In genomic region chr18:70322928-70323327, GRCh38 we compare ENCODE assay signal across 16 cellular contexts. TPM values are rescaled to one million over a fixed set of nuclear protein-coding genes. Genes with fewer than 3 reads are reported as not detected.
DNase-seq lines count a peak whose midpoint lies in the region; ATAC-seq, FAIRE-seq and TF ChIP-seq lines count a peak whose summit lies in the region.
"Had no signal": no experiment of that assay in that cellular context is flagged by ENCODE, and none has a peak within 500 bp of the region (broad histone marks: within the 10 kb centered on the region; RNA-seq: fewer than 3 reads in every experiment).

No MANE protein-coding gene starts in this region.

- H3K36me3 ChIP-seq in breast epithelium: no peaks in the 10 kb centered on the region
- peaks cover 0 to 16% (median 7%) of the 10 kb centered on the region in 4 experiments; a peak in 5 of 8 replicates for H3K36me3 ChIP-seq in H1 (ENCODE audit: control insufficient read depth in 2 of 4, insufficient read depth in 4 of 4, low read length in 3 of 4)

- no peaks in the 10 kb centered on the region for H3K4me1 ChIP-seq in breast epithelium
- peaks cover 0 to 3% (median 0%) of the 10 kb centered on the region in 4 experiments; a peak in 1 of 7 replicates for H3K4me1 ChIP-seq in H1 (replicated peaks in 1 of 4; ENCODE audit: control insufficient read depth in 3 of 4, insufficient read depth in 4 of 4, low read length in 3 of 4)
- H3K4me1 ChIP-seq: testis had no signal

- H4K91ac ChIP-seq in H1 (replicated peaks; ENCODE audit: insufficient read length, low read length): no peak overlapping the region

- TF ChIP-seq POLR2A in breast epithelium (IDR thresholded peaks at IDR 0.05): no peak
- TF ChIP-seq POLR2A in H1 (IDR thresholded peaks at IDR 0.05; ENCODE audit: control extremely low read depth in 1 of 2, low read depth in 2 of 2, low read length in 2 of 2): no peak

- peaks cover 0 to 1% of the 10 kb centered on the region in 2 experiments for H4K20me1 ChIP-seq in H1 (replicated peaks in 1 of 2; ENCODE audit: control insufficient read depth in 1 of 2, insufficient read depth in 2 of 2, low read length in 2 of 2)

- no peak overlapping the region for H2BK120ac ChIP-seq in H1 (replicated peaks; ENCODE audit: low read depth, low read length)

- WGBS in H1 (ENCODE audit: extremely low coverage in 1 of 2, insufficient coverage in 1 of 2, insufficient read length in 1 of 2, insufficient replicate concordance in 2 of 2, low coverage in 1 of 2, low lambda C conversion rate in 2 of 2, missing lambda C conversion rate in 1 of 2), 2 experiments: 88% methylated on average over 5 of the region's 5 CpGs; no CpG with 5 or more reads in 1 of the 2 experiments

- no peak overlapping the region for H3K9ac ChIP-seq in H1 (replicated peaks in 1 of 4; ENCODE audit: extremely low read depth in 1 of 4, low read depth in 3 of 4, low read length in 3 of 4)

- H3K79me2 ChIP-seq in H1 (ENCODE audit: control insufficient read depth in 1 of 2, insufficient read depth in 2 of 2, low read length in 2 of 2): peaks cover 0 to 61% of the 10 kb centered on the region in 2 experiments; a peak in 2 of 4 replicates

- H3K23ac ChIP-seq in H1 (ENCODE audit: insufficient read length): no peak overlapping the region

- no peak overlapping the region for H4K5ac ChIP-seq in H1 (ENCODE audit: insufficient read length, low read depth, low read length)

- no peak overlapping the region for H3K4me3 ChIP-seq in breast epithelium
- H3K4me3 ChIP-seq in H1 (ENCODE audit: extremely low read depth in 1 of 4, insufficient read depth in 2 of 4, low read depth in 3 of 4, low read length in 4 of 4): no peak overlapping the region
- H3K4me3 ChIP-seq: testis had no signal

- H3K36me3 Mint-ChIP-seq in MCF 10A (ENCODE audit: insufficient read depth, unreplicated experiment) (peaks cover 20% of the 10 kb centered on the region), type B pancreatic cell (peaks cover 21% of the 10 kb centered on the region)

- H3K27ac Mint-ChIP-seq in MCF 10A (ENCODE audit: low read depth, unreplicated experiment) (peak overlapping the region; percentile 27), type B pancreatic cell (peak overlapping the region; percentile 72)

- TF ChIP-seq CTCF in MCF 10A (IDR thresholded peaks at IDR 0.05; ENCODE audit: unreplicated experiment): no peak
- TF ChIP-seq CTCF in breast epithelium (IDR thresholded peaks at IDR 0.05): no peak
- no peak for TF ChIP-seq CTCF in H1 (IDR thresholded peaks at IDR 0.05; ENCODE audit: control extremely low read depth in 1 of 3, insufficient read depth in 1 of 3, low read depth in 1 of 3, low read length in 3 of 3)
- no peak for TF ChIP-seq CTCF in type B pancreatic cell (conservative IDR thresholded peaks at IDR 0.05)

- H3K27me3 ChIP-seq in breast epithelium: no peaks in the 10 kb centered on the region
- no peaks in the 10 kb centered on the region for H3K27me3 ChIP-seq in H1 (replicated peaks in 1 of 4; ENCODE audit: control insufficient read depth in 3 of 4, extremely low read depth in 1 of 4, insufficient read depth in 3 of 4, low read length in 3 of 4)
- H3K27me3 ChIP-seq: testis had no signal

- no peak overlapping the region for H4K8ac ChIP-seq in H1 (ENCODE audit: extremely low read depth, insufficient read depth, low read length)

- no peak overlapping the region for H2AFZ ChIP-seq in H1 (ENCODE audit: low read length)

- H3K27ac ChIP-seq in breast epithelium (no peak overlapping the region), H1 (ENCODE audit: low read depth, low read length) (no peak overlapping the region)
- H3K27ac ChIP-seq: testis had no signal

- H3K4me1 Mint-ChIP-seq in MCF 10A (ENCODE audit: insufficient read depth, unreplicated experiment): peaks cover 5% of the 10 kb centered on the region
- H3K4me1 Mint-ChIP-seq in type B pancreatic cell (ENCODE audit: unreplicated experiment): peaks cover 9% of the 10 kb centered on the region

- H2AK5ac ChIP-seq in H1 (ENCODE audit: low read depth, low read length): no peak overlapping the region

- H3K4me2 ChIP-seq in H1 (ENCODE audit: insufficient read depth in 1 of 2, low read depth in 2 of 2, low read length in 2 of 2): no peak overlapping the region

- peaks cover 3% of the 10 kb centered on the region; the same call in 1 of the 2 replicates for H3K79me1 ChIP-seq in H1 (ENCODE audit: low read depth, low read length)

- CTCF ChIA-PET in MCF 10A (lab: Yijun Ruan, JAX): no interaction called here
- CTCF ChIA-PET in H1 (lab: Charles Lee; ENCODE audit: partially characterized antibody): no interaction called here

- no peak for ATAC-seq in activated CD4-positive, CD25-positive, alpha-beta regulatory T cell treated with anti-CD3 and anti-CD28 coated beads, Interleukin-2, amount 50 U/mL, for 24 hours
- ATAC-seq in HG03097 (IDR thresholded peaks at IDR 0.05; ENCODE audit: low FRiP score, unreplicated experiment): no peak

- no peak for FAIRE-seq in H1 (lab: Jason Lieb, UNC)
- FAIRE-seq: A204.1, colon had no signal

- H2BK12ac ChIP-seq in H1 (ENCODE audit: low read depth, low read length): no peak overlapping the region

- H3K27me3 Mint-ChIP-seq in MCF 10A (ENCODE audit: insufficient read depth, unreplicated experiment) (no peaks in the 10 kb centered on the region), type B pancreatic cell (no peaks in the 10 kb centered on the region)

- no peak for TF ChIP-seq RAD21 in H1 (IDR thresholded peaks at IDR 0.05 in 1 of 2, conservative IDR thresholded peaks at IDR 0.05 in 1 of 2; ENCODE audit: low read depth in 2 of 2, low read length in 2 of 2)

- H3K18ac ChIP-seq in H1 (ENCODE audit: extremely low read depth, low read length): no peak overlapping the region

- POLR2A ChIA-PET in MCF 10A (lab: Yijun Ruan, JAX): interaction anchor here (0.7 to 1.7 kb wide), 2 partner anchors 12 to 22 kb away, joined by 4 read pairs; no protein-coding TSS in a partner anchor
- POLR2A ChIA-PET in H1 (lab: Charles Lee; ENCODE audit: partially characterized antibody): no interaction called here

- H3K9me3 ChIP-seq in breast epithelium: no peaks in the 10 kb centered on the region
- no peaks in the 10 kb centered on the region for H3K9me3 ChIP-seq in H1 (ENCODE audit: insufficient read depth in 2 of 2, low read depth in 1 of 2, low read length in 1 of 2)
- H3K9me3 ChIP-seq: testis had no signal

- H3K4me3 Mint-ChIP-seq in MCF 10A (ENCODE audit: unreplicated experiment) (no peak overlapping the region), type B pancreatic cell (peak overlapping the region; percentile 18)

- no peak overlapping the region for H2BK20ac ChIP-seq in H1 (ENCODE audit: low read length)

- H3K56ac ChIP-seq in H1 (replicated peaks; ENCODE audit: insufficient read length, low read depth, low read length): no peak overlapping the region

- no peak for TF ChIP-seq EP300 in H1 (IDR thresholded peaks at IDR 0.05; ENCODE audit: borderline replicate concordance in 1 of 2, low read depth in 2 of 2, low read length in 2 of 2)

- no peak overlapping the region for H3K4ac ChIP-seq in H1 (replicated peaks; ENCODE audit: insufficient read length, low read depth, low read length)

- H3K14ac ChIP-seq in H1 (ENCODE audit: insufficient read length): no peak overlapping the region

- H2BK5ac ChIP-seq in H1 (ENCODE audit: low read depth, low read length): no peak overlapping the region

- DNase-seq in MCF 10A (ENCODE audit: unreplicated experiment) (peak; percentile 23), breast epithelium (ENCODE audit: low spot score in 2 of 2) (no peak), H1 (ENCODE audit: low read depth in 1 of 2, low spot score in 2 of 2) (no peak), kidney glomerular epithelial cell (lab: John Stamatoyannopoulos, UW) (peak; percentile 24), type B pancreatic cell (ENCODE audit: extremely low spot score, unreplicated experiment) (no peak), NCI-H1930 (lab: John Stamatoyannopoulos, UW) (no peak)
- DNase-seq: activated CD4-positive, alpha-beta T cell treated with anti-CD3 and anti-CD28 coated beads, Interleukin-2, amount 50 U/mL, for 48 hours; activated effector memory CD4-positive, alpha-beta T cell treated with Interleukin-2 at 50 U/mL for 16 hours; DND-41; midbrain; T-helper 2 cell; testis had no signal

- no TSS peak for BruUV-seq in MCF 10A (replicated peaks; lab: Mats Ljungman, UMichigan)

- no peaks in the 10 kb centered on the region for H3K9me3 Mint-ChIP-seq in MCF 10A (ENCODE audit: unreplicated experiment)
- peaks cover 4% of the 10 kb centered on the region for H3K9me3 Mint-ChIP-seq in type B pancreatic cell

- no peak overlapping the region for H2BK15ac ChIP-seq in H1 (ENCODE audit: low read length)

- intact Hi-C loops in MCF 10A (cut with micrococcal nuclease): no loop called here
- intact Hi-C loops in breast epithelium (cut with DNase I; ENCODE audit: low total_unique reads): no loop called here

- H3K23me2 ChIP-seq in H1 (ENCODE audit: low read depth, low read length): no peaks in the 10 kb centered on the region

TF ChIP-seq in H1, 55 proteins besides CTCF, POLR2A, EP300 and RAD21:
- TF ChIP-seq BACH1 (IDR thresholded peaks at IDR 0.05; ENCODE audit: low read length) (peak; percentile 67; the same call in 1 of the 2 replicates), TEAD4 (IDR thresholded peaks at IDR 0.05; ENCODE audit: low read depth, low read length) (no peak), MAFK (IDR thresholded peaks at IDR 0.05; ENCODE audit: low read depth, low read length) (peak; percentile 48; the same call in 1 of the 2 replicates)
TF ChIP-seq in H1: peak in this region for 2.

RNA-seq across cellular contexts. Expression of gene SOCS6, which starts 34.1 kb away (rescaled TPM):
- total RNA-seq in MCF 10A (2022) (16.9 and 20.4 TPM in 2 replicates), breast epithelium (10 to 100 TPM; 17.9 to 32.9 (median 20.6) TPM), type B pancreatic cell (ENCODE audit: low replicate concordance) (30.2 and 52.8 TPM in 2 replicates)
- total RNA-seq in H1 (2021; fragmentation: NEBNext Ultra II Directional; extraction: Animal tissue kit (Norgen Biotek cat#: 25700)): 20.7 and 22.9 TPM in 2 replicates
- polyA plus RNA-seq in H1 (2011; rRNA removed): 7.3 and 9.1 TPM in 2 replicates
- polyA plus RNA-seq in H1 (2011; cell fraction: cytosol; rRNA removed): 10.8 TPM
- polyA plus RNA-seq in H1 (2011; cell fraction: nucleus; rRNA removed): 13.3 TPM
- 10.0 to 16.1 TPM (median 13.1 TPM) in 4 replicates for polyA plus RNA-seq in H1 (2012, experiment 1 of 2)
- 1.8 TPM for polyA plus RNA-seq in H1 (2012, experiment 2 of 2)
- 8.8 TPM for polyA plus RNA-seq in H1 (2013, experiment 1 of 2)
- 9.1 TPM for polyA plus RNA-seq in H1 (2013, experiment 2 of 2)
- polyA minus RNA-seq in H1 (2011; rRNA and poly(A)+ RNA removed): 40.6 and 42.7 TPM in 2 replicates
- 14.1 TPM for polyA minus RNA-seq in H1 (2011; cell fraction: cytosol; rRNA and poly(A)+ RNA removed)
- 29.5 TPM for polyA minus RNA-seq in H1 (2011; cell fraction: nucleus; rRNA and poly(A)+ RNA removed)

Comparison
In these comparisons a context has a peak if more than half of its experiments do, and no peak if none do; other contexts are left out.
1. DNase-seq: peak in MCF 10A (single experiment) and kidney glomerular epithelial cell (single experiment); none in breast epithelium (0 of 2), H1 (0 of 2), type B pancreatic cell (single experiment) and NCI-H1930 (0 of 2).